26 cellular contexts compared by ENCODE assay signal in genomic region chr5:34570143-34570542, GRCh38.
"Had no signal": no experiment of that assay in that cellular context is flagged by ENCODE, and none has a peak within 500 bp of the region (broad histone marks: within the 10 kb centered on the region; RNA-seq: fewer than 3 reads in every experiment).

No MANE protein-coding gene starts in this region.

- H3K9me3 Mint-ChIP-seq: activated CD8-positive, alpha-beta T cell treated with anti-CD3 and anti-CD28 coated beads for 36 hours; central memory CD8-positive, alpha-beta T cell; dendritic cell treated with granulocyte-macrophage colony-stimulating factor and Interleukin-4, amounts not matched to agents 40 ng/mL and 50 ng/mL, for 4 days; naive thymus-derived CD8-positive, alpha-beta T cell; WTC11 had no signal

- H3K27ac Mint-ChIP-seq: activated CD8-positive, alpha-beta T cell treated with anti-CD3 and anti-CD28 coated beads for 36 hours; activated naive CD8-positive, alpha-beta T cell; dendritic cell treated with granulocyte-macrophage colony-stimulating factor and Interleukin-4, amounts not matched to agents 40 ng/mL and 50 ng/mL, for 4 days; naive thymus-derived CD8-positive, alpha-beta T cell; WTC11 had no signal

- DNase-seq: activated CD4-positive, alpha-beta T cell treated with anti-CD3 and anti-CD28 coated beads for 48 hours; activated CD8-positive, alpha-beta memory T cell treated with anti-CD3 and anti-CD28 coated beads, Interleukin-2, amount 50 U/mL, for 4 hours; activated CD8-positive, alpha-beta T cell treated with anti-CD3 and anti-CD28 coated beads for 36 hours; activated gamma-delta T cell; activated T-cell treated with anti-CD3 and anti-CD28 coated beads, Interleukin-2, amount 50 U/mL, for 48 hours; amygdala; effector memory CD4-positive, alpha-beta T cell; gastrocnemius medialis; islet precursor cell; mucosa of descending colon; naive thymus-derived CD8-positive, alpha-beta T cell; posterior cingulate gyrus; retina; stimulated activated CD4-positive, alpha-beta T cell treated with anti-CD3 and anti-CD28 coated beads, Interleukin-15, amount 100 ng/mL, for 24 hours; stimulated activated CD4-positive, alpha-beta T cell treated with anti-CD3 and anti-CD28 coated beads, Interleukin-4, amount 100 ng/mL, for 4 hours; stimulated activated CD8-positive, alpha-beta memory T cell treated with anti-CD3 and anti-CD28 coated beads, Interleukin-4, amount 100 ng/mL, for 48 hours; stimulated activated naive CD8-positive, alpha-beta T cell treated with anti-CD3 and anti-CD28 coated beads, Interleukin-15, Interleukin-2, amounts not matched to agents 100 U/mL and 50 U/mL, for 24 hours; SW 1271; transverse colon had no signal

- H3K36me3 ChIP-seq: gastrocnemius medialis, neutrophil, transverse colon had no signal

- H3K36me3 Mint-ChIP-seq: activated naive CD8-positive, alpha-beta T cell; brain; naive thymus-derived CD8-positive, alpha-beta T cell; WTC11 had no signal

- H3K27me3 Mint-ChIP-seq: activated naive CD8-positive, alpha-beta T cell; brain; dendritic cell treated with granulocyte-macrophage colony-stimulating factor and Interleukin-4, amounts not matched to agents 40 ng/mL and 50 ng/mL, for 4 days had no signal

- H3K4me3 ChIP-seq: gastrocnemius medialis, mucosa of descending colon, transverse colon had no signal

- H3K27ac ChIP-seq: gastrocnemius medialis, neutrophil, transverse colon had no signal

- H3K4me1 Mint-ChIP-seq: central memory CD8-positive, alpha-beta T cell; naive thymus-derived CD8-positive, alpha-beta T cell had no signal

- H3K9me3 ChIP-seq: gastrocnemius medialis, mucosa of descending colon, neutrophil, transverse colon had no signal

- H3K4me3 Mint-ChIP-seq: activated CD8-positive, alpha-beta T cell treated with anti-CD3 and anti-CD28 coated beads for 36 hours; activated naive CD8-positive, alpha-beta T cell; central memory CD8-positive, alpha-beta T cell; dendritic cell treated with granulocyte-macrophage colony-stimulating factor and Interleukin-4, amounts not matched to agents 40 ng/mL and 50 ng/mL, for 4 days; naive thymus-derived CD8-positive, alpha-beta T cell; WTC11 had no signal

- H3K4me1 ChIP-seq: gastrocnemius medialis had no signal

- ATAC-seq: activated CD8-positive, alpha-beta T cell treated with anti-CD3 and anti-CD28 coated beads for 36 hours; gastrocnemius medialis; left lobe of liver; naive thymus-derived CD8-positive, alpha-beta T cell; stimulated activated naive CD8-positive, alpha-beta T cell treated with anti-CD3 and anti-CD28 coated beads, Interleukin-15, Interleukin-2, amounts not matched to agents 100 U/mL and 50 U/mL, for 24 hours; WTC11 had no signal

- H3K27me3 ChIP-seq: gastrocnemius medialis, neutrophil, transverse colon had no signal
